26 cellular contexts compared by ENCODE assay signal in genomic region chr16:11819798-11820197, GRCh38. TPM values are rescaled to one million over a fixed set of nuclear protein-coding genes. Genes with fewer than 3 reads are reported as not detected.
A peak's percentile ranks its signal among the peaks of the same experiment; 100 is the strongest.
DNase-seq lines count a peak whose midpoint lies in the region; ATAC-seq, FAIRE-seq and TF ChIP-seq lines count a peak whose summit lies in the region.
"Had no signal": no experiment of that assay in that cellular context is flagged by ENCODE, and none has a peak within 500 bp of the region (broad histone marks: within the 10 kb centered on the region; RNA-seq: fewer than 3 reads in every experiment).

No MANE protein-coding gene starts in this region.

- no peak overlapping the region for H3K4me3 ChIP-seq in left ventricle myocardium inferior
- H3K4me3 ChIP-seq in K562, result no peak overlapping the region
- H3K4me3 ChIP-seq in stomach, result no peak overlapping the region
- no peak overlapping the region for H3K4me3 ChIP-seq in heart right ventricle
- H3K4me3 ChIP-seq: SJSA1, tibial nerve had no signal

- H3K27ac ChIP-seq in left ventricle myocardium inferior (replicated peaks) (no peak overlapping the region), K562 (ENCODE audit: extremely low read depth, low read depth, low read length) (0 out of 3 replicates have a peak overlapping the region, but pooled peaks have one; percentile 29), stomach (no peak overlapping the region), heart right ventricle (no peak overlapping the region)
- H3K27ac ChIP-seq: neutrophil, SJSA1, tibial nerve had no signal

- H3K4me2 ChIP-seq in K562 (ENCODE audit: insufficient read depth, low read length), result peak overlapping the region; percentile 9; the same call in 1 of the 2 replicates

- in situ Hi-C loops in K562 (cut with MboI), result loop anchor here (10.0 kb wide), 1 partner anchor 865 kb away; no protein-coding TSS in a partner anchor

- WGBS in K562 (ENCODE audit: insufficient coverage, low coverage, missing lambda C conversion rate), result 3% methylated on average over 10 of the region's 10 CpGs
- WGBS in stomach, 5 donors, result 55 to 80% (median 64%) methylated on average over 10 of the region's 10 CpGs
- 83 to 84% methylated on average over 10 of the region's 10 CpGs for WGBS in heart right ventricle, 2 donors

- TF ChIP-seq POLR2A in K562 (conservative IDR thresholded peaks at IDR 0.05), result no peak
- TF ChIP-seq POLR2A in stomach (IDR thresholded peaks at IDR 0.05), result no peak

- TF ChIP-seq CTCF in left ventricle myocardium inferior (IDR thresholded peaks at IDR 0.05; ENCODE audit: borderline replicate concordance) (no peak), K562 (IDR thresholded peaks at IDR 0.05 in 2 of 3, conservative IDR thresholded peaks at IDR 0.05 in 1 of 3; ENCODE audit: insufficient read depth in 2 of 3, low read depth in 1 of 3, low read length in 3 of 3) (no peak), stomach (IDR thresholded peaks at IDR 0.05) (no peak), heart right ventricle (IDR thresholded peaks at IDR 0.05) (no peak)

- H3K4me1 ChIP-seq in left ventricle myocardium inferior, result peaks cover 10% of the 10 kb centered on the region
- peaks cover 0 to 12% of the 10 kb centered on the region in 2 experiments; a peak in 1 of 5 replicates for H3K4me1 ChIP-seq in K562 (replicated peaks in 1 of 2; ENCODE audit: control insufficient read depth in 2 of 2, insufficient read depth in 2 of 2, low read length in 2 of 2)
- H3K4me1 ChIP-seq in stomach, result peaks cover 0 to 14% (median 7%) of the 10 kb centered on the region in 4 donors
- H3K4me1 ChIP-seq in heart right ventricle, result peaks cover 0 to 23% (median 7%) of the 10 kb centered on the region in 9 donors
- H3K4me1 ChIP-seq: SJSA1 had no signal

- H3K9me3 ChIP-seq in left ventricle myocardium inferior (replicated peaks) (no peaks in the 10 kb centered on the region), K562 (replicated peaks; ENCODE audit: control insufficient read depth, insufficient read depth, low read depth, low read length) (no peaks in the 10 kb centered on the region), stomach (no peaks in the 10 kb centered on the region), heart right ventricle (no peaks in the 10 kb centered on the region)
- H3K9me3 ChIP-seq: neutrophil, SJSA1, tibial nerve had no signal

- H3K79me2 ChIP-seq in K562 (ENCODE audit: control insufficient read depth, insufficient read depth, low read length), result no peaks in the 10 kb centered on the region

- CTCF ChIA-PET in K562 (lab: Yijun Ruan, JAX; ENCODE audit: low intra/inter-chr PET ratio), result no interaction called here

- ATAC-seq in Right ventricle myocardium superior (ENCODE audit: poor library complexity) (peak; percentile 25), K562 (peak; percentile 94), HG02571 (IDR thresholded peaks at IDR 0.05; ENCODE audit: unreplicated experiment) (no peak), heart right ventricle (no peak)
- ATAC-seq: sciatic nerve, T-helper 17 cell, WTC11 had no signal

- no peak for TF ChIP-seq RAD21 in K562 (CRISPR knock-in tag; conservative IDR thresholded peaks at IDR 0.05 in 1 of 2, IDR thresholded peaks at IDR 0.05 in 1 of 2)

- no peak for DNase-seq in Right ventricle myocardium superior
- no peak for DNase-seq in left ventricle myocardium inferior
- peak; percentile 64 for DNase-seq in RPMI8226
- peak in 3 of 4 experiments; percentile 14 to 66 (median 33) for DNase-seq in K562 (ENCODE audit: extremely low read depth in 1 of 4, low spot score in 3 of 4)
- DNase-seq in stomach, result no peak
- no peak for DNase-seq in NCI-H2196 (lab: John Stamatoyannopoulos, UW; ENCODE audit: unreplicated experiment)
- no peak for DNase-seq in heart right ventricle
- DNase-seq: 8988T; activated CD4-positive, alpha-beta T cell treated with anti-CD3 and anti-CD28 coated beads, Interleukin-2, amount 50 U/mL, for 48 hours; activated naive CD8-positive, alpha-beta T cell treated with anti-CD3 and anti-CD28 coated beads, Interleukin-2, amount 10 ng/mL, durations not matched to agents 7 days and 5 days; caudate nucleus; DMS79; H9; NCI-H1105 treated with DMSO at 0.1 percent for 48 hours; NCI-H2029 treated with DMSO at 0.1 percent for 48 hours; NCI-H446 treated with DMSO at 0.1 percent for 48 hours; stimulated activated CD4-positive, alpha-beta T cell treated with anti-CD3 and anti-CD28 coated beads, Interleukin-15, amount 100 ng/mL, for 24 hours; T-helper 17 cell had no signal

- no peaks in the 10 kb centered on the region for H4K20me1 ChIP-seq in K562 (replicated peaks; ENCODE audit: control insufficient read depth, insufficient read depth, low read length)

- H2AFZ ChIP-seq in K562 (ENCODE audit: low read depth, low read length), result peak overlapping the region; percentile 90

- POLR2A ChIA-PET in K562 (lab: Yijun Ruan, JAX), result interaction anchor here (0.6 to 0.8 kb wide), 3 partner anchors 21 to 878 kb away, joined by 3 read pairs; partner anchors contain the start of gene DEXI

- FAIRE-seq in K562 (lab: Jason Lieb, UNC), result peak; percentile 96
- FAIRE-seq: astrocyte, keratinocyte had no signal

- no TSS peak for BruUV-seq in K562 (replicated peaks; lab: Mats Ljungman, UMichigan)

- H3K27me3 ChIP-seq in left ventricle myocardium inferior (ENCODE audit: low read depth), result no peaks in the 10 kb centered on the region
- no peaks in the 10 kb centered on the region; a peak in 2 of 5 replicates for H3K27me3 ChIP-seq in K562 (ENCODE audit: control insufficient read depth in 2 of 2, insufficient read depth in 2 of 2, low read length in 2 of 2)
- no peaks in the 10 kb centered on the region for H3K27me3 ChIP-seq in stomach
- H3K27me3 ChIP-seq in heart right ventricle, result no peaks in the 10 kb centered on the region
- H3K27me3 ChIP-seq: neutrophil, SJSA1, tibial nerve had no signal

- no peaks in the 10 kb centered on the region for H3K36me3 ChIP-seq in left ventricle myocardium inferior
- H3K36me3 ChIP-seq in K562 (ENCODE audit: control insufficient read depth, insufficient read depth, low read length), result no peaks in the 10 kb centered on the region
- H3K36me3 ChIP-seq in stomach, result no peaks in the 10 kb centered on the region
- no peaks in the 10 kb centered on the region for H3K36me3 ChIP-seq in heart right ventricle
- H3K36me3 ChIP-seq: neutrophil, SJSA1, tibial nerve had no signal

- TF ChIP-seq EP300 in K562 (IDR thresholded peaks at IDR 0.05; ENCODE audit: low read length) (no peak), stomach (IDR thresholded peaks at IDR 0.05) (no peak)

- intact Hi-C loops in Right ventricle myocardium superior (cut with DNase I) (loop anchor here (10.0 kb wide), 1 partner anchor 425 kb away; no protein-coding TSS in a partner anchor), left ventricle myocardium inferior (cut with micrococcal nuclease) (no loop called here), K562 (cut with micrococcal nuclease) (loop anchor here (10.0 kb wide), 2 partner anchors 145 to 285 kb away; no protein-coding TSS in a partner anchor), stomach (cut with DNase I; ENCODE audit: low total_unique reads) (loop anchor here (10.0 kb wide), 2 partner anchors 295 to 425 kb away; a partner anchor contains a TSS), heart right ventricle (cut with DNase I) (loop anchor here in 8 of 10 donors (10.0 kb wide), 3 partner anchors 285 to 425 kb away; no protein-coding TSS in a partner anchor)

- H3K9ac ChIP-seq in K562 (ENCODE audit: insufficient read depth in 1 of 2, low read depth in 2 of 2, low read length in 2 of 2), result no peak overlapping the region

- no peaks in the 10 kb centered on the region for H3K9me1 ChIP-seq in K562 (ENCODE audit: control insufficient read depth, insufficient read depth, low read length)

RNA-seq across cellular contexts. Expression of gene ZC3H7A, which starts 22.7 kb away (rescaled TPM):
- total RNA-seq in Right ventricle myocardium superior, result 23.7 TPM
- 25.6 TPM for total RNA-seq in left ventricle myocardium inferior
- total RNA-seq in K562 (2011; cell fraction: chromatin; rRNA removed; ENCODE audit: low replicate concordance), result 92.3 and 244 TPM in 2 replicates
- total RNA-seq in K562 (2011; cell fraction: nucleolus; rRNA removed), result 39.2 and 47.5 TPM in 2 replicates
- total RNA-seq in K562 (2011; cell fraction: nucleoplasm; rRNA removed), result 76.0 and 89.8 TPM in 2 replicates
- total RNA-seq in K562 (2014; rRNA removed), result 19.8 and 21.7 TPM in 2 replicates
- total RNA-seq in K562 (2014; rRNA removed; fragmentation: Illumina TruSeq; extraction: Trizol), result 23.7 and 27.1 TPM in 2 replicates
- total RNA-seq in K562 (2015; rRNA removed; fragmentation: Illumina TruSeq; extraction: Trizol), result 26.4 and 28.2 TPM in 2 replicates
- total RNA-seq in K562 (2021), result 37.1 and 39.4 TPM in 2 replicates
- 30.7 and 31.3 TPM in 2 replicates for polyA plus RNA-seq in K562 (2011; rRNA removed)
- polyA plus RNA-seq in K562 (2011; cell fraction: cytosol; rRNA removed), result 12.1 and 24.5 TPM in 2 replicates
- 63.0 and 102 TPM in 2 replicates for polyA plus RNA-seq in K562 (2011; cell fraction: nucleus; rRNA removed)
- polyA plus RNA-seq in K562 (2012), result 26.6 and 30.4 TPM in 2 replicates
- 40.0 and 49.1 TPM in 2 replicates for polyA plus RNA-seq in K562 (2014; fragmentation: Illumina TruSeq; extraction: Trizol)
- 10 to 100 TPM; 22.5 to 23.1 TPM for polyA plus RNA-seq in K562 (2014; fragmentation: Nextera tagmentation; extraction: Ambion mirVana)
- 26.0 and 35.8 TPM in 2 replicates for polyA plus RNA-seq in K562 (2014; rRNA removed)
- polyA minus RNA-seq in K562 (2011; rRNA and poly(A)+ RNA removed), result 29.4 and 36.0 TPM in 2 replicates
- 13.3 and 17.7 TPM in 2 replicates for polyA minus RNA-seq in K562 (2011; cell fraction: cytosol; rRNA and poly(A)+ RNA removed)
- 19.3 and 44.3 TPM in 2 replicates for polyA minus RNA-seq in K562 (2011; cell fraction: nucleus; rRNA and poly(A)+ RNA removed)
- total RNA-seq in stomach, result 100 to 1,000 TPM in 1 of 5 donors, 10 to 100 TPM in 4; 49.1 to 110 (median 92.1) TPM
- polyA plus RNA-seq in stomach, result 10 to 100 TPM; 16.1 to 23.3 (median 20.0) TPM
- 10 to 100 TPM; 26.8 to 36.1 (median 30.6) TPM for total RNA-seq in heart right ventricle
- polyA plus RNA-seq in heart right ventricle, result 10 to 100 TPM; 15.2 to 22.8 TPM

RNA-seq across cellular contexts. Expression of gene RSL1D1, which starts 31.5 kb away (rescaled TPM):
- total RNA-seq in Right ventricle myocardium superior, result 101 TPM
- 117 TPM for total RNA-seq in left ventricle myocardium inferior
- total RNA-seq in K562 (2011; cell fraction: chromatin; rRNA removed; ENCODE audit: low replicate concordance), result 42.4 and 101 TPM in 2 replicates
- total RNA-seq in K562 (2011; cell fraction: nucleolus; rRNA removed), result 21.6 and 23.8 TPM in 2 replicates
- total RNA-seq in K562 (2011; cell fraction: nucleoplasm; rRNA removed), result 42.6 and 45.0 TPM in 2 replicates
- total RNA-seq in K562 (2014; rRNA removed), result 259 and 349 TPM in 2 replicates
- 418 and 492 TPM in 2 replicates for total RNA-seq in K562 (2014; rRNA removed; fragmentation: Illumina TruSeq; extraction: Trizol)
- total RNA-seq in K562 (2015; rRNA removed; fragmentation: Illumina TruSeq; extraction: Trizol), result 374 and 403 TPM in 2 replicates
- 254 and 259 TPM in 2 replicates for total RNA-seq in K562 (2021)
- polyA plus RNA-seq in K562 (2011; rRNA removed), result 169 and 299 TPM in 2 replicates
- 28.7 and 70.6 TPM in 2 replicates for polyA plus RNA-seq in K562 (2011; cell fraction: cytosol; rRNA removed)
- polyA plus RNA-seq in K562 (2011; cell fraction: nucleus; rRNA removed), result 9.9 and 15.9 TPM in 2 replicates
- polyA plus RNA-seq in K562 (2012), result 271 and 287 TPM in 2 replicates
- polyA plus RNA-seq in K562 (2014; fragmentation: Illumina TruSeq; extraction: Trizol), result 598 and 753 TPM in 2 replicates
- polyA plus RNA-seq in K562 (2014; fragmentation: Nextera tagmentation; extraction: Ambion mirVana), result 100 to 1,000 TPM; 373 to 662 TPM
- 240 and 316 TPM in 2 replicates for polyA plus RNA-seq in K562 (2014; rRNA removed)
- 215 and 235 TPM in 2 replicates for polyA minus RNA-seq in K562 (2011; rRNA and poly(A)+ RNA removed)
- 129 and 176 TPM in 2 replicates for polyA minus RNA-seq in K562 (2011; cell fraction: cytosol; rRNA and poly(A)+ RNA removed)
- 19.4 and 36.3 TPM in 2 replicates for polyA minus RNA-seq in K562 (2011; cell fraction: nucleus; rRNA and poly(A)+ RNA removed)
- 100 to 1,000 TPM in 2 of 5 donors, 10 to 100 TPM in 3; 21.1 to 255 (median 87.8) TPM for total RNA-seq in stomach
- polyA plus RNA-seq in stomach, result 100 to 1,000 TPM in 1 of 3 donors, 10 to 100 TPM in 2; 52.7 to 146 (median 65.6) TPM
- total RNA-seq in heart right ventricle, result 100 to 1,000 TPM in 6 of 10 donors, 10 to 100 TPM in 4; 89.4 to 133 (median 105) TPM
- polyA plus RNA-seq in heart right ventricle, result 10 to 100 TPM; 24.7 to 63.3 TPM

Comparison
In these comparisons a context has a peak if more than half of its experiments do, and no peak if none do; other contexts are left out.
1. ATAC-seq: peak in Right ventricle myocardium superior (single experiment) and K562 (single experiment); none in HG02571 (single experiment) and heart right ventricle (0 of 8).
2. DNase-seq: peak in RPMI8226 (single experiment) and K562 (3 of 4); none in Right ventricle myocardium superior (single experiment), left ventricle myocardium inferior (single experiment), stomach (single experiment), NCI-H2196 (single experiment) and heart right ventricle (0 of 2).